Comparison of ENCODE assay signal across 13 cellular contexts in genomic region chr1:9300623-9301022, GRCh38. TPM values are rescaled to one million over a fixed set of nuclear protein-coding genes. Genes with fewer than 3 reads are reported as not detected.
A peak's percentile ranks its signal among the peaks of the same experiment; 100 is the strongest.
DNase-seq lines count a peak whose midpoint lies in the region; TF ChIP-seq lines count a peak whose summit lies in the region.
"Had no signal": no experiment of that assay in that cellular context is flagged by ENCODE, and none has a peak within 500 bp of the region (broad histone marks: within the 10 kb centered on the region; RNA-seq: fewer than 3 reads in every experiment).

No MANE protein-coding gene starts in this region.

- peak overlapping the region; percentile 2 for H3K9ac ChIP-seq in adipocyte (ENCODE audit: low read length)

- peak overlapping the region; percentile 41 for H3K4me3 Mint-ChIP-seq in HFFc6
- H3K4me3 Mint-ChIP-seq: activated B cell treated with CpG ODN at 0.5 μM for 24 hours; activated naive CD8-positive, alpha-beta T cell treated with anti-CD3 and anti-CD28 coated beads, Interleukin-2, amount 50 U/mL, for 24 hours; memory B cell had no signal

- H3K36me3 ChIP-seq in adipocyte (ENCODE audit: control insufficient read depth, insufficient read depth, low read length, severe bottlenecking) (peaks cover 14% of the 10 kb centered on the region), hepatocyte (replicated peaks; ENCODE audit: insufficient read depth, low read depth) (no peaks in the 10 kb centered on the region), suprapubic skin (no peaks in the 10 kb centered on the region), spleen (no peaks in the 10 kb centered on the region)

- no peaks in the 10 kb centered on the region for H3K9me3 Mint-ChIP-seq in HFFc6
- H3K9me3 Mint-ChIP-seq: activated B cell treated with CpG ODN at 0.5 μM for 24 hours; activated naive CD8-positive, alpha-beta T cell treated with anti-CD3 and anti-CD28 coated beads, Interleukin-2, amount 50 U/mL, for 24 hours; memory B cell had no signal

- H3K9me3 ChIP-seq in adipocyte (ENCODE audit: control insufficient read depth, low read length), result no peaks in the 10 kb centered on the region
- no peaks in the 10 kb centered on the region for H3K9me3 ChIP-seq in hepatocyte (ENCODE audit: low read depth)
- no peaks in the 10 kb centered on the region for H3K9me3 ChIP-seq in suprapubic skin
- H3K9me3 ChIP-seq in spleen, result no peaks in the 10 kb centered on the region

- H3K79me2 ChIP-seq in hepatocyte, result peaks cover 97% of the 10 kb centered on the region

- H3K4me2 ChIP-seq in hepatocyte, result peak overlapping the region; percentile 48

- H3K4me1 Mint-ChIP-seq in HFFc6 (ENCODE audit: low read depth), result peaks cover 54% of the 10 kb centered on the region

- 97% methylated on average over 5 of the region's 5 CpGs for WGBS in hepatocyte (ENCODE audit: low lambda C conversion rate, missing lambda C conversion rate)
- 67% methylated on average over 5 of the region's 5 CpGs for WGBS in suprapubic skin
- 51 to 88% (median 54%) methylated on average over 5 of the region's 5 CpGs for WGBS in spleen, 5 donors

- TF ChIP-seq CTCF in HFFc6 (IDR thresholded peaks at IDR 0.05) (no peak), hepatocyte (IDR thresholded peaks at IDR 0.05; ENCODE audit: poor library complexity) (no peak), suprapubic skin (IDR thresholded peaks at IDR 0.05) (no peak), spleen (IDR thresholded peaks at IDR 0.05 in 8 of 11, conservative IDR thresholded peaks at IDR 0.05 in 3 of 11) (no peak)

- H3K9me2 ChIP-seq in hepatocyte (replicated peaks; ENCODE audit: insufficient read depth), result no peaks in the 10 kb centered on the region

- peak overlapping the region; percentile 93 for H3K27ac ChIP-seq in hepatocyte
- H3K27ac ChIP-seq in suprapubic skin, result peak overlapping the region; percentile 67
- no peak overlapping the region for H3K27ac ChIP-seq in spleen
- H3K27ac ChIP-seq: C4-2B, HL-60 had no signal

- no peaks in the 10 kb centered on the region for H3K27me3 ChIP-seq in adipocyte (replicated peaks; ENCODE audit: control insufficient read depth, insufficient read depth, low read length)
- H3K27me3 ChIP-seq in hepatocyte, result no peaks in the 10 kb centered on the region
- no peaks in the 10 kb centered on the region for H3K27me3 ChIP-seq in suprapubic skin
- H3K27me3 ChIP-seq in spleen (replicated peaks in 1 of 7), result no peaks in the 10 kb centered on the region

- DNase-seq in HFFc6, result no peak
- DNase-seq in adipocyte (ENCODE audit: low read depth), result no peak
- DNase-seq in hepatocyte (ENCODE audit: low spot score), result no peak
- DNase-seq in suprapubic skin (ENCODE audit: low spot score in 2 of 2), result no peak
- no peak for DNase-seq in posterior vena cava (ENCODE audit: low spot score)
- DNase-seq in spleen, result no peak
- no peak for DNase-seq in AG20443 (ENCODE audit: low spot score)
- DNase-seq: activated B cell treated with CpG ODN at 0.5 μM for 24 hours; activated naive CD8-positive, alpha-beta T cell treated with anti-CD3 and anti-CD28 coated beads, Interleukin-2, amount 50 U/mL, for 24 hours; NCI-H2171 treated with DMSO at 0.1 percent for 48 hours had no signal

- peaks cover 35% of the 10 kb centered on the region for H3K36me3 Mint-ChIP-seq in HFFc6 (ENCODE audit: low read depth)

- H3K27me3 Mint-ChIP-seq in HFFc6 (ENCODE audit: insufficient read depth), result no peaks in the 10 kb centered on the region
- H3K27me3 Mint-ChIP-seq: activated B cell treated with CpG ODN at 0.5 μM for 24 hours; activated naive CD8-positive, alpha-beta T cell treated with anti-CD3 and anti-CD28 coated beads, Interleukin-2, amount 50 U/mL, for 24 hours; memory B cell had no signal

- H2AFZ ChIP-seq in hepatocyte, result no peak overlapping the region

- peaks cover 61% of the 10 kb centered on the region for H3K4me1 ChIP-seq in adipocyte (ENCODE audit: control insufficient read depth, insufficient read depth, low read length)
- peaks cover 46% of the 10 kb centered on the region for H3K4me1 ChIP-seq in hepatocyte (ENCODE audit: insufficient read depth)
- H3K4me1 ChIP-seq in suprapubic skin, result peaks cover 62% of the 10 kb centered on the region
- peaks cover 2 to 37% (median 14%) of the 10 kb centered on the region in 6 donors for H3K4me1 ChIP-seq in spleen

- intact Hi-C loops in posterior vena cava (cut with DNase I), result no loop called here
- intact Hi-C loops in spleen (cut with DNase I; ENCODE audit: low total_unique reads), result no loop called here

- peak overlapping the region; percentile 95 for H3K27ac Mint-ChIP-seq in HFFc6
- H3K27ac Mint-ChIP-seq: activated B cell treated with CpG ODN at 0.5 μM for 24 hours; activated naive CD8-positive, alpha-beta T cell treated with anti-CD3 and anti-CD28 coated beads, Interleukin-2, amount 50 U/mL, for 24 hours; memory B cell had no signal

- H3K4me3 ChIP-seq in adipocyte (ENCODE audit: low read length) (peak overlapping the region; percentile 1), hepatocyte (no peak overlapping the region), suprapubic skin (no peak overlapping the region), spleen (no peak overlapping the region)

- no peak for TF ChIP-seq POLR2A in suprapubic skin (IDR thresholded peaks at IDR 0.05)
- TF ChIP-seq POLR2A in spleen (IDR thresholded peaks at IDR 0.05), result no peak

- H4K20me1 ChIP-seq in hepatocyte (ENCODE audit: insufficient read depth, poor library complexity, severe bottlenecking), result peaks cover 72% of the 10 kb centered on the region

- no peak for TF ChIP-seq EP300 in suprapubic skin (IDR thresholded peaks at IDR 0.05)

RNA-seq across cellular contexts. Expression of gene SPSB1, which starts 7.9 kb away (rescaled TPM):
- total RNA-seq in HFFc6 (2021; fragmentation: NEBNext Ultra II Directional; extraction: Animal tissue kit (Norgen Biotek cat#: 25700)), result 10 to 100 TPM in 1 of 6 experiments, 1 to 10 TPM in 5; 5.9 to 10.4 (median 8.6) TPM
- total RNA-seq in hepatocyte, result 61.3 and 66.9 TPM in 2 replicates
- 75.3 and 102 TPM in 2 replicates for polyA plus RNA-seq in hepatocyte
- 10 to 100 TPM; 28.3 to 49.2 (median 42.1) TPM for total RNA-seq in suprapubic skin
- total RNA-seq in posterior vena cava, result 10 to 100 TPM; 30.9 to 48.0 TPM
- 1 to 10 TPM; 2.4 to 7.9 (median 5.3) TPM for total RNA-seq in spleen
- polyA plus RNA-seq in spleen, result 1 to 10 TPM; 1.3 to 3.4 (median 2.7) TPM

Comparison
In these comparisons a context has a peak if more than half of its experiments do, and no peak if none do; other contexts are left out.
1. H3K27ac ChIP-seq: peak in hepatocyte (single experiment) and suprapubic skin (single experiment); none in spleen (0 of 8).